ENCODE assay signal across 8 cellular contexts in genomic region chr19:9819590-9819898, GRCh38. TPM values are rescaled to one million over a fixed set of nuclear protein-coding genes. Genes with fewer than 3 reads are reported as not detected.
A peak's percentile ranks its signal among the peaks of the same experiment; 100 is the strongest.
DNase-seq lines count a peak whose midpoint lies in the region; ATAC-seq, FAIRE-seq and TF ChIP-seq lines count a peak whose summit lies in the region.

No MANE protein-coding gene starts in this region.

- H3F3A ChIP-seq in GM23248 (ENCODE audit: insufficient read depth), result no peaks in the 10 kb centered on the region
- H3F3A ChIP-seq in SK-N-SH (replicated peaks; ENCODE audit: insufficient read depth), result peaks cover 10% of the 10 kb centered on the region

- H3K4me2 ChIP-seq in GM23248 (ENCODE audit: unreplicated experiment) (peak overlapping the region; percentile 31), SK-N-SH (peak overlapping the region; percentile 30)

- H3K79me2 ChIP-seq in GM23248 (ENCODE audit: insufficient read depth) (peaks cover 42% of the 10 kb centered on the region), SK-N-SH (ENCODE audit: insufficient read depth) (peaks cover 44% of the 10 kb centered on the region)

- intact Hi-C loops in spleen (cut with DNase I; ENCODE audit: low total_unique reads), result no loop called here

- 1 to 3% methylated on average over 11 to 21 of the region's 21 CpGs for WGBS in GM23248 (ENCODE audit: low coverage in 1 of 2, low lambda C conversion rate in 2 of 2, missing lambda C conversion rate in 2 of 2), 2 experiments
- under 1% methylated on average over 13 of the region's 21 CpGs for WGBS in SK-N-SH (ENCODE audit: low lambda C conversion rate)
- 0 to 1% (median 0%) methylated on average over 15 to 21 of the region's 21 CpGs for WGBS in spleen, 5 donors

- peak overlapping the region; percentile 63 for H3K27ac ChIP-seq in GM23248
- peak overlapping the region; percentile 53 to 72 for H3K27ac ChIP-seq in SK-N-SH (ENCODE audit: low read depth in 2 of 2, low read length in 1 of 2)
- peak overlapping the region; percentile 43 to 99 (median 94) for H3K27ac ChIP-seq in spleen

- no peak for FAIRE-seq in urothelium cell line (lab: Jason Lieb, UNC)

- H3K36me3 ChIP-seq in GM23248 (ENCODE audit: low read depth), result no peaks in the 10 kb centered on the region
- H3K36me3 ChIP-seq in SK-N-SH (replicated peaks in 1 of 2; ENCODE audit: control insufficient read depth in 1 of 2, insufficient read depth in 2 of 2, low read length in 1 of 2), result peaks cover 0 to 22% of the 10 kb centered on the region in 2 experiments
- H3K36me3 ChIP-seq in spleen, result peaks cover 0 to 31% (median 6%) of the 10 kb centered on the region in 6 donors

- no peak for TF ChIP-seq RAD21 in SK-N-SH (IDR thresholded peaks at IDR 0.05; ENCODE audit: low read length)

- POLR2A ChIA-PET in SK-N-SH (lab: Yijun Ruan, JAX), result interaction anchor here (0.6 kb wide), 1 partner anchor 8 kb away, joined by 3 read pairs; the partner anchor contains the start of gene UBL5

- H3K9me3 ChIP-seq in GM23248 (ENCODE audit: low read depth) (no peaks in the 10 kb centered on the region), SK-N-SH (no peaks in the 10 kb centered on the region), spleen (peaks cover 0 to 19% (median 12%) of the 10 kb centered on the region in 8 donors)

- no peaks in the 10 kb centered on the region for H3K27me3 ChIP-seq in GM23248 (replicated peaks; ENCODE audit: insufficient read depth)
- no peaks in the 10 kb centered on the region for H3K27me3 ChIP-seq in SK-N-SH (ENCODE audit: insufficient read depth)
- H3K27me3 ChIP-seq in spleen (replicated peaks in 1 of 7), result no peaks in the 10 kb centered on the region

- H3K9me2 ChIP-seq in GM23248 (ENCODE audit: insufficient read depth), result no peaks in the 10 kb centered on the region
- H3K9me2 ChIP-seq in SK-N-SH, result no peaks in the 10 kb centered on the region

- H3K4me3 ChIP-seq in GM23248, result peak overlapping the region; percentile 51
- peak overlapping the region; percentile 18 to 20; a peak in 3 of 4 replicates for H3K4me3 ChIP-seq in SK-N-SH (ENCODE audit: low read depth in 2 of 2, low read length in 1 of 2)
- H3K4me3 ChIP-seq in fibroblast of pulmonary artery (replicated peaks; ENCODE audit: low read depth, low read length), result peak overlapping the region; percentile 38
- peak overlapping the region; percentile 2 to 97 (median 61) for H3K4me3 ChIP-seq in spleen

- H4K20me1 ChIP-seq in GM23248 (ENCODE audit: insufficient read depth), result no peaks in the 10 kb centered on the region
- no peaks in the 10 kb centered on the region for H4K20me1 ChIP-seq in SK-N-SH (ENCODE audit: insufficient read depth)

- no peak overlapping the region for H3K9ac ChIP-seq in GM23248
- H3K9ac ChIP-seq in SK-N-SH, result no peak overlapping the region

- TF ChIP-seq POLR2A in spleen (IDR thresholded peaks at IDR 0.05), result no peak

- DNase-seq in GM23248 (no peak), SK-N-SH (no peak), fibroblast of pulmonary artery (ENCODE audit: low read depth) (no peak), spleen (no peak), urothelium cell line (ENCODE audit: low spot score) (no peak), iPS-NIHi7 (ENCODE audit: extremely low spot score) (no peak)

- H3K4me1 ChIP-seq in GM23248 (ENCODE audit: insufficient read depth) (peaks cover 11% of the 10 kb centered on the region), SK-N-SH (ENCODE audit: control insufficient read depth in 1 of 2, insufficient read depth in 2 of 2, low read depth in 1 of 2, low read length in 1 of 2) (peaks cover 0 to 9% of the 10 kb centered on the region in 2 experiments; a peak in 1 of 4 replicates), spleen (peaks cover 9 to 36% (median 24%) of the 10 kb centered on the region in 6 donors)

- in situ Hi-C loops in GM23248 (cut with MboI), result no loop called here

- CTCF ChIA-PET in SK-N-SH (lab: Yijun Ruan, JAX), result no interaction called here

- no peak for TF ChIP-seq CTCF in SK-N-SH (IDR thresholded peaks at IDR 0.05)
- no peak for TF ChIP-seq CTCF in fibroblast of pulmonary artery (IDR thresholded peaks at IDR 0.05; ENCODE audit: low read length, missing control alignments)
- peak in 1 of 11 experiments; percentile 4 for TF ChIP-seq CTCF in spleen (IDR thresholded peaks at IDR 0.05 in 8 of 11, conservative IDR thresholded peaks at IDR 0.05 in 3 of 11)

- H2AFZ ChIP-seq in GM23248 (peak overlapping the region; percentile 46), SK-N-SH (ENCODE audit: low read depth) (peak overlapping the region; percentile 70; the same call in 1 of the 2 replicates)

- no peak for ATAC-seq in HG03439 (IDR thresholded peaks at IDR 0.05; ENCODE audit: unreplicated experiment)
- ATAC-seq in GM19395 (IDR thresholded peaks at IDR 0.05; ENCODE audit: unreplicated experiment), result no peak

- no peak for TF ChIP-seq EP300 in SK-N-SH (IDR thresholded peaks at IDR 0.05; ENCODE audit: borderline replicate concordance in 1 of 2, low read depth in 1 of 2, low read length in 1 of 2)

TF ChIP-seq in SK-N-SH, 30 proteins besides CTCF, POLR2A, EP300 and RAD21:
- TF ChIP-seq ELF1 (IDR thresholded peaks at IDR 0.05), result no peak
- TF ChIP-seq TCF12 (IDR thresholded peaks at IDR 0.05), result no peak
- TF ChIP-seq TAF1 (IDR thresholded peaks at IDR 0.05; ENCODE audit: borderline replicate concordance, low read depth, low read length), result no peak
- TF ChIP-seq, protein P1, sequence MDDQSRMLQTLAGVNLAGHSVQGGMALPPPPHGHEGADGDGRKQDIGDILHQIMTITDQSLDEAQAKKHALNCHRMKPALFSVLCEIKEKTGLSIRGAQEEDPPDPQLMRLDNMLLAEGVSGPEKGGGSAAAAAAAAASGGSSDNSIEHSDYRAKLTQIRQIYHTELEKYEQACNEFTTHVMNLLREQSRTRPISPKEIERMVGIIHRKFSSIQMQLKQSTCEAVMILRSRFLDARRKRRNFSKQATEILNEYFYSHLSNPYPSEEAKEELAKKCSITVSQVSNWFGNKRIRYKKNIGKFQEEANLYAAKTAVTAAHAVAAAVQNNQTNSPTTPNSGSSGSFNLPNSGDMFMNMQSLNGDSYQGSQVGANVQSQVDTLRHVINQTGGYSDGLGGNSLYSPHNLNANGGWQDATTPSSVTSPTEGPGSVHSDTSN (IDR thresholded peaks at IDR 0.05), result no peak
- TF ChIP-seq RCOR1 (IDR thresholded peaks at IDR 0.05; ENCODE audit: low read length), result no peak
- no peak; the same call in 1 of the 2 replicates for TF ChIP-seq MAX (IDR thresholded peaks at IDR 0.05; ENCODE audit: low read depth)
- no peak for TF ChIP-seq CHD2 (IDR thresholded peaks at IDR 0.05; ENCODE audit: low read length, partially characterized antibody)
- TF ChIP-seq YY1 (IDR thresholded peaks at IDR 0.05; ENCODE audit: low read depth), result no peak
- TF ChIP-seq POLR2AphosphoS5 (IDR thresholded peaks at IDR 0.05; ENCODE audit: low read depth, low read length), result peak; percentile 20; the same call in 1 of the 2 replicates

RNA-seq across cellular contexts. Expression of gene FBXL12, which starts 0.7 kb away (rescaled TPM):
- 21.9 and 29.8 TPM in 2 replicates for total RNA-seq in GM23248 (2014; rRNA removed; shearing (Covaris generic))
- polyA plus RNA-seq in GM23248 (2016; fragmentation: Nextera tagmentation; extraction: Ambion mirVana) (27.1 and 28.5 TPM in 2 replicates), SK-N-SH (2012; rRNA removed) (27.1 and 30.5 TPM in 2 replicates), spleen (10 to 100 TPM; 14.5 to 18.1 (median 16.0) TPM)
- polyA plus RNA-seq in SK-N-SH (2012; cell fraction: cytosol; rRNA removed), result 14.2 and 18.7 TPM in 2 replicates
- polyA plus RNA-seq in SK-N-SH (2012; cell fraction: nucleus; rRNA removed), result 79.8 and 123 TPM in 2 replicates
- 10 to 100 TPM; 19.8 to 31.9 (median 22.9) TPM for total RNA-seq in spleen

RNA-seq across cellular contexts. Expression of gene UBL5, which starts 8.2 kb away (rescaled TPM):
- total RNA-seq in GM23248 (2014; rRNA removed; shearing (Covaris generic)), result 392 and 413 TPM in 2 replicates
- polyA plus RNA-seq in GM23248 (2016; fragmentation: Nextera tagmentation; extraction: Ambion mirVana) (605 and 606 TPM in 2 replicates), SK-N-SH (2012; rRNA removed) (2,269 and 2,602 TPM in 2 replicates), spleen (100 to 1,000 TPM; 615 to 778 (median 743) TPM)
- polyA plus RNA-seq in SK-N-SH (2012; cell fraction: cytosol; rRNA removed), result 2,682 and 3,847 TPM in 2 replicates
- 748 and 798 TPM in 2 replicates for polyA plus RNA-seq in SK-N-SH (2012; cell fraction: nucleus; rRNA removed)
- 100 to 1,000 TPM; 180 to 286 (median 224) TPM for total RNA-seq in spleen

RNA-seq across cellular contexts. Expression of gene PIN1, which starts 15.6 kb away (rescaled TPM):
- total RNA-seq in GM23248 (2014; rRNA removed; shearing (Covaris generic)), result 95.4 and 102 TPM in 2 replicates
- polyA plus RNA-seq in GM23248 (2016; fragmentation: Nextera tagmentation; extraction: Ambion mirVana) (124 and 134 TPM in 2 replicates), SK-N-SH (2012; rRNA removed) (148 and 152 TPM in 2 replicates), spleen (10 to 100 TPM; 60.8 to 86.1 (median 77.7) TPM)
- 77.6 and 127 TPM in 2 replicates for polyA plus RNA-seq in SK-N-SH (2012; cell fraction: cytosol; rRNA removed)
- 92.6 and 93.4 TPM in 2 replicates for polyA plus RNA-seq in SK-N-SH (2012; cell fraction: nucleus; rRNA removed)
- 10 to 100 TPM; 37.7 to 53.2 (median 46.8) TPM for total RNA-seq in spleen

RNA-seq across cellular contexts. Expression of gene ZNF846, which starts 51.0 kb away (rescaled TPM):
- 5.9 and 7.1 TPM in 2 replicates for total RNA-seq in GM23248 (2014; rRNA removed; shearing (Covaris generic))
- polyA plus RNA-seq in GM23248 (2016; fragmentation: Nextera tagmentation; extraction: Ambion mirVana) (5.2 and 6.1 TPM in 2 replicates), SK-N-SH (2012; rRNA removed) (6.7 and 7.5 TPM in 2 replicates), spleen (1 to 10 TPM; 4.8 to 5.9 (median 5.5) TPM)
- polyA plus RNA-seq in SK-N-SH (2012; cell fraction: cytosol; rRNA removed), result 6.3 and 7.7 TPM in 2 replicates
- polyA plus RNA-seq in SK-N-SH (2012; cell fraction: nucleus; rRNA removed), result 15.7 and 18.7 TPM in 2 replicates
- total RNA-seq in spleen, result 10 to 100 TPM in 6 of 7 donors, 1 to 10 TPM in 1; 7.8 to 24.0 (median 17.0) TPM
